In genomic region chr14:94593749-94594431, GRCh38 we compare ENCODE assay signal across 1 cellular context.
TF ChIP-seq lines count a peak whose summit lies in the region.

No MANE protein-coding gene starts in this region.

TF ChIP-seq in HepG2, 621 proteins besides CTCF, POLR2A, EP300 and RAD21 (continued from another document and continues in another):
- peak; percentile 98 for TF ChIP-seq ZNF280D (CRISPR knock-in tag; IDR thresholded peaks at IDR 0.05)
- TF ChIP-seq CHCHD3 (CRISPR knock-in tag; IDR thresholded peaks at IDR 0.05) = no peak; the same call in 1 of the 2 replicates
- TF ChIP-seq AGO2 (optimal IDR thresholded peaks at IDR 0.05; ENCODE audit: low read depth, low read length) = peak; percentile 65
- peak; percentile 99 for TF ChIP-seq ZNF501 (CRISPR knock-in tag; IDR thresholded peaks at IDR 0.05)
- peak; percentile 91 for TF ChIP-seq ZNF317 (CRISPR knock-in tag; IDR thresholded peaks at IDR 0.05)
- TF ChIP-seq IKZF5 (CRISPR knock-in tag; IDR thresholded peaks at IDR 0.05) = peak; percentile 99
- peak; percentile 97 for TF ChIP-seq ZNF605 (CRISPR knock-in tag; IDR thresholded peaks at IDR 0.05)
- peak; percentile 98 for TF ChIP-seq ATF2 (CRISPR knock-in tag; IDR thresholded peaks at IDR 0.05)
- no peak; the same call in 1 of the 2 replicates for TF ChIP-seq MXD3 (CRISPR knock-in tag; IDR thresholded peaks at IDR 0.05)
- no peak for TF ChIP-seq ZNF446 (CRISPR knock-in tag; IDR thresholded peaks at IDR 0.05)
- no peak for TF ChIP-seq ZBTB46 (CRISPR knock-in tag; IDR thresholded peaks at IDR 0.05; ENCODE audit: borderline replicate concordance)
- no peak for TF ChIP-seq KLF13 (CRISPR knock-in tag; IDR thresholded peaks at IDR 0.05)
- peak; percentile 99 for TF ChIP-seq GATAD2A (CRISPR knock-in tag; IDR thresholded peaks at IDR 0.05)
- peak; percentile 94; the same call in 1 of the 2 replicates for TF ChIP-seq ZNF224 (CRISPR knock-in tag; IDR thresholded peaks at IDR 0.05)
- no peak for TF ChIP-seq PRPF4 (IDR thresholded peaks at IDR 0.05; ENCODE audit: low read depth, low read length, poor library complexity, severe bottlenecking)
- TF ChIP-seq MZF1 (CRISPR knock-in tag; IDR thresholded peaks at IDR 0.05; ENCODE audit: borderline replicate concordance) = no peak
- TF ChIP-seq ZNF510 (CRISPR knock-in tag; IDR thresholded peaks at IDR 0.05; ENCODE audit: low read depth) = peak; percentile 77; the same call in 1 of the 2 replicates
- peak; percentile 99 for TF ChIP-seq ZNF350 (CRISPR knock-in tag; IDR thresholded peaks at IDR 0.05; ENCODE audit: borderline replicate concordance, low read depth)
- 0 out of 2 replicates have a peak, but pooled peaks have one; percentile 71 for TF ChIP-seq ARHGAP35 (CRISPR knock-in tag; IDR thresholded peaks at IDR 0.05; ENCODE audit: borderline replicate concordance)
- peak; percentile 56 for TF ChIP-seq HMGXB3 (CRISPR knock-in tag; IDR thresholded peaks at IDR 0.05; ENCODE audit: borderline replicate concordance)
- peak; percentile 75 for TF ChIP-seq ZBTB21 (CRISPR knock-in tag; IDR thresholded peaks at IDR 0.05)
- TF ChIP-seq BORCS8-MEF2B (CRISPR knock-in tag; IDR thresholded peaks at IDR 0.05) = peak; percentile 95
- peak; percentile 83 for TF ChIP-seq THAP11 (CRISPR knock-in tag; IDR thresholded peaks at IDR 0.05)
- TF ChIP-seq ZNF275 (CRISPR knock-in tag; IDR thresholded peaks at IDR 0.05; ENCODE audit: borderline replicate concordance) = peak; percentile 95; the same call in 1 of the 2 replicates
- no peak for TF ChIP-seq ISX (CRISPR knock-in tag; conservative IDR thresholded peaks at IDR 0.05)
- TF ChIP-seq ZFP36 (IDR thresholded peaks at IDR 0.05; ENCODE audit: borderline replicate concordance, low read depth, low read length, partially characterized antibody) = no peak
- peak; percentile 100 for TF ChIP-seq RXRA (CRISPR knock-in tag; IDR thresholded peaks at IDR 0.05)
- no peak for TF ChIP-seq ZSCAN20 (CRISPR knock-in tag; IDR thresholded peaks at IDR 0.05; ENCODE audit: borderline replicate concordance)
- TF ChIP-seq ZNF672 (CRISPR knock-in tag; IDR thresholded peaks at IDR 0.05) = no peak; the same call in 1 of the 2 replicates
- TF ChIP-seq RFX1 (IDR thresholded peaks at IDR 0.05) = no peak
- TF ChIP-seq FOXO1 (CRISPR knock-in tag; IDR thresholded peaks at IDR 0.05) = peak; percentile 100
- peak; percentile 93 for TF ChIP-seq ZNF556 (CRISPR knock-in tag; IDR thresholded peaks at IDR 0.05; ENCODE audit: borderline replicate concordance)
- peak; percentile 93 for TF ChIP-seq ZNF740 (CRISPR knock-in tag; IDR thresholded peaks at IDR 0.05)
- TF ChIP-seq ZNF816 (CRISPR knock-in tag; IDR thresholded peaks at IDR 0.05; ENCODE audit: borderline replicate concordance) = peak; percentile 98
- no peak for TF ChIP-seq ZNF616 (CRISPR knock-in tag; IDR thresholded peaks at IDR 0.05; ENCODE audit: low read depth)
- peak; percentile 49 for TF ChIP-seq ZNF33B (CRISPR knock-in tag; IDR thresholded peaks at IDR 0.05)
- TF ChIP-seq ZNF280B (CRISPR knock-in tag; IDR thresholded peaks at IDR 0.05; ENCODE audit: borderline replicate concordance) = no peak
- TF ChIP-seq MED13 (CRISPR knock-in tag; IDR thresholded peaks at IDR 0.05) = peak; percentile 99
- peak; percentile 99 for TF ChIP-seq BCL6 (CRISPR knock-in tag; IDR thresholded peaks at IDR 0.05)
- 0 out of 2 replicates have a peak, but pooled peaks have one; percentile 16 for TF ChIP-seq ELF4 (CRISPR knock-in tag; IDR thresholded peaks at IDR 0.05; ENCODE audit: borderline replicate concordance)
- TF ChIP-seq TIGD3 (CRISPR knock-in tag; IDR thresholded peaks at IDR 0.05; ENCODE audit: borderline replicate concordance) = no peak; the same call in 1 of the 2 replicates
- TF ChIP-seq HNF1B (CRISPR knock-in tag; IDR thresholded peaks at IDR 0.05) = peak; percentile 100
- peak; percentile 76; the same call in 1 of the 3 replicates for TF ChIP-seq MXI1 (IDR thresholded peaks at IDR 0.05; ENCODE audit: borderline replicate concordance, low read depth, low read length)
